13 cellular contexts compared by ENCODE assay signal in genomic region chr22:18577848-18578247, GRCh38. TPM values are rescaled to one million over a fixed set of nuclear protein-coding genes. Genes with fewer than 3 reads are reported as not detected.
DNase-seq lines count a peak whose midpoint lies in the region; ATAC-seq lines count a peak whose summit lies in the region.
"Not testable (repeated sequence)": the region's sequence is repeated elsewhere in the genome, so short reads cannot be mapped to it uniquely, and the experiment has no call there.
"Had no signal": no experiment of that assay in that cellular context is flagged by ENCODE, and none has a peak within 500 bp of the region (broad histone marks: within the 10 kb centered on the region; RNA-seq: fewer than 3 reads in every experiment).

No MANE protein-coding gene starts in this region.

- H3K4me1 Mint-ChIP-seq in activated T-cell treated with anti-CD3 and anti-CD28 coated beads, Interleukin-2, amount 50 U/mL, for 4 hours (ENCODE audit: low read depth); naive thymus-derived CD4-positive, alpha-beta T cell; stimulated activated memory B cell treated with anti-CD40 and anti-IgM and Interleukin-4, amounts not matched to agents 10 μg/mL and 1 μg/mL and 100 μg/mL, for 72 hours: not testable (repeated sequence)

- H3K4me3 Mint-ChIP-seq in activated T-cell treated with anti-CD3 and anti-CD28 coated beads, Interleukin-2, amount 50 U/mL, for 4 hours; naive thymus-derived CD4-positive, alpha-beta T cell; stimulated activated memory B cell treated with anti-CD40 and anti-IgM and Interleukin-4, amounts not matched to agents 10 μg/mL and 1 μg/mL and 100 μg/mL, for 72 hours: not testable (repeated sequence)

- H3K4me3 ChIP-seq in naive thymus-derived CD4-positive, alpha-beta T cell (ENCODE audit: low read length): not testable (repeated sequence)

- H3K27me3 Mint-ChIP-seq in activated T-cell treated with anti-CD3 and anti-CD28 coated beads, Interleukin-2, amount 50 U/mL, for 4 hours (ENCODE audit: low read depth); naive thymus-derived CD4-positive, alpha-beta T cell; stimulated activated memory B cell treated with anti-CD40 and anti-IgM and Interleukin-4, amounts not matched to agents 10 μg/mL and 1 μg/mL and 100 μg/mL, for 72 hours: not testable (repeated sequence)

- H3K27ac Mint-ChIP-seq in naive thymus-derived CD4-positive, alpha-beta T cell; stimulated activated memory B cell treated with anti-CD40 and anti-IgM and Interleukin-4, amounts not matched to agents 10 μg/mL and 1 μg/mL and 100 μg/mL, for 72 hours: not testable (repeated sequence)

- H3K27ac ChIP-seq in naive thymus-derived CD4-positive, alpha-beta T cell (ENCODE audit: low read depth, low read length): not testable (repeated sequence)

- CTCF ChIA-PET in naive thymus-derived CD4-positive, alpha-beta T cell (lab: Charles Lee): not testable (repeated sequence)

- not testable (repeated sequence) for H3K27me3 ChIP-seq in naive thymus-derived CD4-positive, alpha-beta T cell (ENCODE audit: control insufficient read depth in 2 of 2, insufficient read depth in 2 of 2, low read length in 2 of 2)

- intact Hi-C loops in naive thymus-derived CD4-positive, alpha-beta T cell (cut with micrococcal nuclease): not testable (repeated sequence)

- H3K9me3 Mint-ChIP-seq in activated T-cell treated with anti-CD3 and anti-CD28 coated beads, Interleukin-2, amount 50 U/mL, for 4 hours; naive thymus-derived CD4-positive, alpha-beta T cell; stimulated activated memory B cell treated with anti-CD40 and anti-IgM and Interleukin-4, amounts not matched to agents 10 μg/mL and 1 μg/mL and 100 μg/mL, for 72 hours: not testable (repeated sequence)

- not testable (repeated sequence) for H3K36me3 ChIP-seq in naive thymus-derived CD4-positive, alpha-beta T cell (ENCODE audit: control insufficient read depth in 2 of 3, insufficient read depth in 3 of 3, low read length in 3 of 3)

- ATAC-seq in GM18867 (IDR thresholded peaks at IDR 0.05; ENCODE audit: unreplicated experiment) (peak; percentile 82), GM21723 (IDR thresholded peaks at IDR 0.05; ENCODE audit: unreplicated experiment) (peak; percentile 74), HG03103 (IDR thresholded peaks at IDR 0.05; ENCODE audit: low read depth, unreplicated experiment) (peak; percentile 56)
- ATAC-seq in activated T-cell treated with anti-CD3 and anti-CD28 coated beads, Interleukin-2, amount 50 U/mL, for 4 hours: peak; percentile 91 to 94
- peak; percentile 89 for ATAC-seq in naive thymus-derived CD4-positive, alpha-beta T cell
- ATAC-seq in stimulated activated memory B cell treated with anti-CD40 and anti-IgM and Interleukin-4, amounts not matched to agents 10 μg/mL and 1 μg/mL and 100 μg/mL, for 72 hours: peak; percentile 95

- not testable (repeated sequence) for H3K36me3 Mint-ChIP-seq in activated T-cell treated with anti-CD3 and anti-CD28 coated beads, Interleukin-2, amount 50 U/mL, for 4 hours (ENCODE audit: insufficient read depth); naive thymus-derived CD4-positive, alpha-beta T cell; stimulated activated memory B cell treated with anti-CD40 and anti-IgM and Interleukin-4, amounts not matched to agents 10 μg/mL and 1 μg/mL and 100 μg/mL, for 72 hours

- DNase-seq in RPMI8226 (peak; percentile 3), globus pallidus (ENCODE audit: low spot score) (peak; percentile 33)
- not testable (repeated sequence) for DNase-seq in activated T-cell treated with anti-CD3 and anti-CD28 coated beads, Interleukin-2, amount 50 U/mL, for 4 hours
- peak in 2 of 9 donors; percentile 5 to 8 for DNase-seq in naive thymus-derived CD4-positive, alpha-beta T cell

- H3K4me1 ChIP-seq in naive thymus-derived CD4-positive, alpha-beta T cell (ENCODE audit: control insufficient read depth in 2 of 2, insufficient read depth in 2 of 2, low read length in 2 of 2): not testable (repeated sequence)

- POLR2A ChIA-PET in naive thymus-derived CD4-positive, alpha-beta T cell (lab: Charles Lee): not testable (repeated sequence)

- not testable (repeated sequence) for H3K9me3 ChIP-seq in naive thymus-derived CD4-positive, alpha-beta T cell (ENCODE audit: control insufficient read depth in 2 of 3, low read length in 3 of 3)

RNA-seq across cellular contexts. Expression of gene RIMBP3, which starts 33.9 kb away (rescaled TPM):
- total RNA-seq in activated T-cell treated with anti-CD3 and anti-CD28 coated beads, Interleukin-2, amount 50 U/mL, for 4 hours: under 1 TPM; 0.45 to 0.89 (median 0.65) TPM
- total RNA-seq in naive thymus-derived CD4-positive, alpha-beta T cell: 1 to 10 TPM in 3 of 5 experiments, under 1 TPM in 2; 0.80 to 8.5 (median 1.1) TPM
- polyA plus RNA-seq in naive thymus-derived CD4-positive, alpha-beta T cell: 1 to 10 TPM; 2.3 to 5.1 TPM

RNA-seq across cellular contexts. Expression of gene TMEM191B, which starts 50.2 kb away (rescaled TPM):
- total RNA-seq in activated T-cell treated with anti-CD3 and anti-CD28 coated beads, Interleukin-2, amount 50 U/mL, for 4 hours: 1 to 10 TPM in 1 of 3 donors, under 1 TPM in 1, not detected in 1; 0.22 to 1.0 TPM
- total RNA-seq in naive thymus-derived CD4-positive, alpha-beta T cell: 1 to 10 TPM in 4 of 5 experiments, not detected in 1; 1.0 to 4.2 (median 2.8) TPM
- 1 to 10 TPM in 1 of 2 donors, not detected in 1; 1.3 TPM for polyA plus RNA-seq in naive thymus-derived CD4-positive, alpha-beta T cell
- total RNA-seq: T-helper 1 cell treated with Interleukin-12 subunit alpha and Interleukin-12 subunit beta and Interleukin-4 antibody, amounts not matched to agents 30 ng/mL and 1 ng/mL, for 36 hours had no signal

RNA-seq across cellular contexts. Expression of gene GGTLC3, which starts 59.9 kb away (rescaled TPM):
- total RNA-seq in activated T-cell treated with anti-CD3 and anti-CD28 coated beads, Interleukin-2, amount 50 U/mL, for 4 hours: not detected
- total RNA-seq in naive thymus-derived CD4-positive, alpha-beta T cell: not detected
- not detected for polyA plus RNA-seq in naive thymus-derived CD4-positive, alpha-beta T cell
- total RNA-seq: astrocyte; CD8-positive, alpha-beta memory T cell; mucosa of gallbladder; sigmoid colon; T-helper 1 cell treated with Interleukin-12 subunit alpha and Interleukin-12 subunit beta and Interleukin-4 antibody, amounts not matched to agents 30 ng/mL and 1 ng/mL, for 36 hours had no signal
- polyA plus RNA-seq: CD8-positive, alpha-beta memory T cell; sigmoid colon had no signal
